Comparison of ENCODE assay signal across 18 cellular contexts in genomic region chr4:7190668-7191545, GRCh38. TPM values are rescaled to one million over a fixed set of nuclear protein-coding genes. Genes with fewer than 3 reads are reported as not detected.
"Had no signal": no experiment of that assay in that cellular context is flagged by ENCODE, and none has a peak within 500 bp of the region (broad histone marks: within the 10 kb centered on the region; RNA-seq: fewer than 3 reads in every experiment).

No MANE protein-coding gene starts in this region.

- DNase-seq: activated CD4-positive, alpha-beta T cell treated with anti-CD3 and anti-CD28 coated beads, Interleukin-2, amount 10 ng/mL, durations not matched to agents 7 days and 5 days; activated gamma-delta T cell treated with Interleukin-2 at 50 U/mL for 16 hours; activated T-cell treated with anti-CD3 and anti-CD28 coated beads, Interleukin-2, amount 50 U/mL, for 1 hour; colonic mucosa; effector CD8-positive, alpha-beta T cell; naive B cell; nucleus accumbens; SK-N-SH; stimulated activated CD4-positive, alpha-beta T cell treated with anti-CD3 and anti-CD28 coated beads, Interleukin-15, amount 100 ng/mL, for 24 hours; stimulated activated CD4-positive, alpha-beta T cell treated with anti-CD3 and anti-CD28 coated beads, Interleukin-4, amount 100 ng/mL, for 24 hours; stimulated activated naive CD8-positive, alpha-beta T cell treated with anti-CD3 and anti-CD28 coated beads, Interleukin-15, amount 100 ng/mL, for 72 hours had no signal

- H3K4me3 ChIP-seq: ascending aorta, colonic mucosa, psoas muscle had no signal

- H3K4me1 Mint-ChIP-seq: activated CD4-positive, alpha-beta T cell treated with anti-CD3 and anti-CD28 coated beads, Interleukin-2, amount 10 ng/mL, durations not matched to agents 7 days and 5 days; stimulated activated naive CD8-positive, alpha-beta T cell treated with anti-CD3 and anti-CD28 coated beads, Interleukin-15, amount 100 ng/mL, for 72 hours had no signal

- H3K27ac ChIP-seq: ascending aorta, colonic mucosa, epithelial cell of prostate, psoas muscle had no signal

- H3K36me3 ChIP-seq: ascending aorta, colonic mucosa, gastroesophageal sphincter had no signal

- H3K4me1 ChIP-seq: colonic mucosa had no signal

- H3K9me3 ChIP-seq: ascending aorta, colonic mucosa, gastroesophageal sphincter, psoas muscle, SK-N-SH had no signal

- H3K9me3 Mint-ChIP-seq: activated CD4-positive, alpha-beta T cell treated with anti-CD3 and anti-CD28 coated beads, Interleukin-2, amount 10 ng/mL, durations not matched to agents 7 days and 5 days; naive B cell; stimulated activated naive CD8-positive, alpha-beta T cell treated with anti-CD3 and anti-CD28 coated beads, Interleukin-15, amount 100 ng/mL, for 72 hours; T-helper 1 cell treated with Interleukin-12 subunit alpha and Interleukin-12 subunit beta and Interleukin-4 antibody, amounts not matched to agents 30 μg/mL and 1 μg/mL, for 36 hours; WTC11 had no signal

- H3K27ac Mint-ChIP-seq: activated CD4-positive, alpha-beta T cell treated with anti-CD3 and anti-CD28 coated beads, Interleukin-2, amount 10 ng/mL, durations not matched to agents 7 days and 5 days; naive B cell; T-helper 1 cell treated with Interleukin-12 subunit alpha and Interleukin-12 subunit beta and Interleukin-4 antibody, amounts not matched to agents 30 μg/mL and 1 μg/mL, for 36 hours; WTC11 had no signal

- H3K4me3 Mint-ChIP-seq: activated CD4-positive, alpha-beta T cell treated with anti-CD3 and anti-CD28 coated beads, Interleukin-2, amount 10 ng/mL, durations not matched to agents 7 days and 5 days; stimulated activated naive CD8-positive, alpha-beta T cell treated with anti-CD3 and anti-CD28 coated beads, Interleukin-15, amount 100 ng/mL, for 72 hours; T-helper 1 cell treated with Interleukin-12 subunit alpha and Interleukin-12 subunit beta and Interleukin-4 antibody, amounts not matched to agents 30 μg/mL and 1 μg/mL, for 36 hours; WTC11 had no signal

- H3K36me3 Mint-ChIP-seq: naive B cell, WTC11 had no signal

RNA-seq across cellular contexts. Expression of gene SORCS2, which starts 1.4 kb away (rescaled TPM):
- total RNA-seq: activated CD4-positive, alpha-beta T cell treated with anti-CD3 and anti-CD28 coated beads, Interleukin-2, amount 10 ng/mL, durations not matched to agents 7 days and 5 days; activated CD8-positive, alpha-beta memory T cell treated with anti-CD3 and anti-CD28 coated beads for 36 hours had no signal
